Comparison of ENCODE assay signal across 28 cellular contexts in genomic region chr2:20541651-20542050, GRCh38.
DNase-seq lines count a peak whose midpoint lies in the region; ATAC-seq, FAIRE-seq and TF ChIP-seq lines count a peak whose summit lies in the region.
"Had no signal": no experiment of that assay in that cellular context is flagged by ENCODE, and none has a peak within 500 bp of the region (broad histone marks: within the 10 kb centered on the region; RNA-seq: fewer than 3 reads in every experiment).

No MANE protein-coding gene starts in this region.

- TF ChIP-seq EP300 in HepG2 (IDR thresholded peaks at IDR 0.05; ENCODE audit: low read depth in 2 of 2, low read length in 2 of 2): no peak
- no peak for TF ChIP-seq EP300 in HepG2 (CRISPR knock-in tag; IDR thresholded peaks at IDR 0.05; ENCODE audit: borderline replicate concordance)

- H3K4me1 Mint-ChIP-seq in nephron: peaks cover 90% of the 10 kb centered on the region
- H3K4me1 Mint-ChIP-seq: CD4-positive, CD25-positive, alpha-beta regulatory T cell had no signal

- peak overlapping the region; percentile 19 to 64 (median 30) for H3K27ac Mint-ChIP-seq in nephron
- H3K27ac Mint-ChIP-seq: CD4-positive, CD25-positive, alpha-beta regulatory T cell; GM23338; HFFc6 had no signal

- ATAC-seq in HepG2 (peak; percentile 16), right lobe of liver (no peak), GM21423 (IDR thresholded peaks at IDR 0.05; ENCODE audit: unreplicated experiment) (no peak), HG03460 (IDR thresholded peaks at IDR 0.05; ENCODE audit: unreplicated experiment) (no peak)
- ATAC-seq: GM23338, Panc1 had no signal

- no peaks in the 10 kb centered on the region for H3K27me3 ChIP-seq in HepG2 (ENCODE audit: control insufficient read depth in 1 of 2, insufficient read depth in 2 of 2, low read length in 2 of 2)
- H3K27me3 ChIP-seq in right lobe of liver: no peaks in the 10 kb centered on the region
- no peaks in the 10 kb centered on the region for H3K27me3 ChIP-seq in bronchial epithelial cell (ENCODE audit: control insufficient read depth, insufficient read depth, low read length)
- peaks cover 0 to 9% (median 0%) of the 10 kb centered on the region in 7 donors for H3K27me3 ChIP-seq in spleen (replicated peaks in 1 of 7)
- H3K27me3 ChIP-seq: BLaER1 had no signal

- POLR2A ChIA-PET in HepG2 (lab: Yijun Ruan, JAX): interaction anchor here (0.8 to 10.9 kb wide), 8 partner anchors 11 to 94 kb away, joined by 3 to 268 read pairs (median 69); partner anchors contain the start of gene RHOB

- H3K4me3 ChIP-seq in HepG2 (replicated peaks in 1 of 3; ENCODE audit: insufficient read depth in 1 of 3, low read depth in 2 of 3, low read length in 3 of 3) (no peak overlapping the region), right lobe of liver (no peak overlapping the region), bronchial epithelial cell (ENCODE audit: low read depth, low read length) (no peak overlapping the region), spleen (no peak overlapping the region)
- H3K4me3 ChIP-seq: BLaER1, GM23338, HAP-1, SK-N-MC had no signal

- peaks cover 12% of the 10 kb centered on the region for H3K27me3 Mint-ChIP-seq in nephron (ENCODE audit: low read depth)

- H3K36me3 ChIP-seq in HepG2 (replicated peaks in 1 of 2; ENCODE audit: control insufficient read depth in 1 of 2, insufficient read depth in 2 of 2, low read length in 2 of 2): no peaks in the 10 kb centered on the region
- H3K36me3 ChIP-seq in right lobe of liver: no peaks in the 10 kb centered on the region
- no peaks in the 10 kb centered on the region for H3K36me3 ChIP-seq in bronchial epithelial cell (ENCODE audit: control insufficient read depth, insufficient read depth, low read length)
- H3K36me3 ChIP-seq in spleen: no peaks in the 10 kb centered on the region
- H3K36me3 ChIP-seq: BLaER1, HAP-1 had no signal

- FAIRE-seq in HepG2 (lab: Jason Lieb, UNC) (no peak), bronchial epithelial cell (lab: Jason Lieb, UNC) (no peak)
- FAIRE-seq: A204.1, GM18507 had no signal

- DNase-seq in HepG2 (ENCODE audit: low spot score) (no peak), right lobe of liver (no peak), bronchial epithelial cell (ENCODE audit: low read depth) (peak; percentile 35), spleen (peak; percentile 67), NCI-H2107 treated with DMSO at 0.1 percent for 48 hours (lab: John Stamatoyannopoulos, UW; ENCODE audit: unreplicated experiment) (no peak)
- DNase-seq: CD4-positive, CD25-positive, alpha-beta regulatory T cell; DMS53; HFFc6; Karpas-422; MV-4-11; NCI-H1105; NCI-H1436 treated with DMSO at 0.1 percent for 48 hours; NCI-H187 treated with DMSO at 0.1 percent for 48 hours; NCI-H526; NCI-H82; SIG-M5; SW 1271 had no signal

- peak; percentile 72 for TF ChIP-seq RAD21 in HepG2 (CRISPR knock-in tag; IDR thresholded peaks at IDR 0.05)

- TF ChIP-seq CTCF in HepG2 (CRISPR knock-in tag; IDR thresholded peaks at IDR 0.05) (no peak), right lobe of liver (IDR thresholded peaks at IDR 0.05) (no peak), bronchial epithelial cell (IDR thresholded peaks at IDR 0.05; ENCODE audit: insufficient read depth, low read length, severe bottlenecking) (peak; percentile 5), nephron (IDR thresholded peaks at IDR 0.05; ENCODE audit: unreplicated experiment in 3 of 3) (no peak), spleen (IDR thresholded peaks at IDR 0.05 in 8 of 11, conservative IDR thresholded peaks at IDR 0.05 in 3 of 11) (no peak)

- H3K4me3 Mint-ChIP-seq in nephron: no peak overlapping the region
- H3K4me3 Mint-ChIP-seq: CD4-positive, CD25-positive, alpha-beta regulatory T cell; GM23338; HFFc6 had no signal

- H4K20me1 ChIP-seq in HepG2 (ENCODE audit: insufficient read depth, low read length): no peaks in the 10 kb centered on the region
- H4K20me1 ChIP-seq: BLaER1 had no signal

- WGBS in HepG2 (ENCODE audit: low lambda C conversion rate): 47% methylated on average over 5 of the region's 5 CpGs
- 97% methylated on average over 5 of the region's 5 CpGs for WGBS in right lobe of liver (ENCODE audit: insufficient coverage, low coverage, low lambda C conversion rate, missing lambda C conversion rate)
- WGBS in spleen, 5 donors: 86 to 95% (median 91%) methylated on average over 5 of the region's 5 CpGs

- no peaks in the 10 kb centered on the region for H3K36me3 Mint-ChIP-seq in nephron (ENCODE audit: low read depth)
- H3K36me3 Mint-ChIP-seq: CD4-positive, CD25-positive, alpha-beta regulatory T cell had no signal

- in situ Hi-C loops in HepG2 (cut with HindIII; ENCODE audit: extremely low pct_ligation_motif_present, low pct_unique_long_range_greater_than_20kb): no loop called here

- peak overlapping the region; percentile 20 for H2AFZ ChIP-seq in HepG2 (ENCODE audit: low read length)
- H2AFZ ChIP-seq: GM23338 had no signal

- BruUV-seq in HepG2 (replicated peaks; lab: Mats Ljungman, UMichigan): no TSS peak

- H3K9me3 ChIP-seq in HepG2 (ENCODE audit: low read length): no peaks in the 10 kb centered on the region; the same call in 1 of the 2 replicates
- H3K9me3 ChIP-seq in right lobe of liver: no peaks in the 10 kb centered on the region
- H3K9me3 ChIP-seq in spleen: peaks cover 0 to 7% (median 0%) of the 10 kb centered on the region in 8 donors
- H3K9me3 ChIP-seq: BLaER1, HAP-1 had no signal

- peaks cover 58% of the 10 kb centered on the region for H3K4me1 ChIP-seq in HepG2 (ENCODE audit: insufficient read depth, low read length)
- peaks cover 0 to 45% (median 18%) of the 10 kb centered on the region in 4 donors for H3K4me1 ChIP-seq in right lobe of liver
- H3K4me1 ChIP-seq in spleen: no peaks in the 10 kb centered on the region
- H3K4me1 ChIP-seq: HAP-1 had no signal

- H3K9me3 Mint-ChIP-seq in nephron: no peaks in the 10 kb centered on the region
- H3K9me3 Mint-ChIP-seq: CD4-positive, CD25-positive, alpha-beta regulatory T cell; HFFc6 had no signal

- CTCF ChIA-PET in HepG2 (lab: Yijun Ruan, JAX; ENCODE audit: low intra/inter-chr PET ratio, low total read pairs): no interaction called here

- H3K79me2 ChIP-seq in HepG2 (ENCODE audit: insufficient read depth, low read length): no peaks in the 10 kb centered on the region

- H3K4me2 ChIP-seq in HepG2 (ENCODE audit: low read depth, low read length): no peak overlapping the region
- H3K4me2 ChIP-seq: GM23338 had no signal

- intact Hi-C loops in HepG2 (cut with micrococcal nuclease; ENCODE audit: unreplicated experiment) (no loop called here), right lobe of liver (cut with DNase I) (loop anchor here in 1 of 2 donors (5.0 kb wide), 1 partner anchor 46 kb away; no protein-coding TSS in a partner anchor), spleen (cut with DNase I; ENCODE audit: low total_unique reads) (no loop called here)

- H3K27ac ChIP-seq in HepG2 (ENCODE audit: extremely low read length, insufficient read depth, low read length) (peak overlapping the region; percentile 29), right lobe of liver (no peak overlapping the region), spleen (no peak overlapping the region)
- H3K27ac ChIP-seq: BLaER1, HL-60, SK-N-MC had no signal

- TF ChIP-seq POLR2A in HepG2 (IDR thresholded peaks at IDR 0.05; ENCODE audit: insufficient read depth in 1 of 2, low read depth in 2 of 2, low read length in 2 of 2) (no peak), right lobe of liver (IDR thresholded peaks at IDR 0.05) (no peak), spleen (IDR thresholded peaks at IDR 0.05) (no peak)

- no peak overlapping the region for H3K9ac ChIP-seq in HepG2 (ENCODE audit: insufficient read depth, low read depth, low read length)
- H3K9ac ChIP-seq: BLaER1 had no signal

TF ChIP-seq in HepG2, 621 proteins besides CTCF, POLR2A, EP300 and RAD21 (continues in another document):
- TF ChIP-seq ZBTB26 (CRISPR knock-in tag; IDR thresholded peaks at IDR 0.05; ENCODE audit: borderline replicate concordance): no peak
- TF ChIP-seq ELK4 (CRISPR knock-in tag; IDR thresholded peaks at IDR 0.05; ENCODE audit: borderline replicate concordance): no peak
- TF ChIP-seq ZFP62 (CRISPR knock-in tag; IDR thresholded peaks at IDR 0.05): no peak
- TF ChIP-seq ZNF7 (CRISPR knock-in tag; IDR thresholded peaks at IDR 0.05): no peak
- no peak for TF ChIP-seq U2AF1 (optimal IDR thresholded peaks at IDR 0.05; ENCODE audit: low read depth, low read length)
- no peak for TF ChIP-seq KLF6 (CRISPR knock-in tag; IDR thresholded peaks at IDR 0.05)
- no peak for TF ChIP-seq MTF1 (CRISPR knock-in tag; IDR thresholded peaks at IDR 0.05)
- TF ChIP-seq CHD2 (IDR thresholded peaks at IDR 0.05; ENCODE audit: low read depth, low read length): no peak
- TF ChIP-seq NCOA2 (CRISPR knock-in tag; IDR thresholded peaks at IDR 0.05): no peak
- no peak for TF ChIP-seq ZKSCAN5 (CRISPR knock-in tag; IDR thresholded peaks at IDR 0.05)

Comparison
In these comparisons a context has a peak if more than half of its experiments do, and no peak if none do; other contexts are left out.
1. DNase-seq: peak in bronchial epithelial cell (single experiment) and spleen (single experiment); none in HepG2 (single experiment), right lobe of liver (0 of 3) and NCI-H2107 treated with DMSO at 0.1 percent for 48 hours (single experiment).